Comparison of ENCODE assay signal across 26 cellular contexts in genomic region chr13:25455146-25455545, GRCh38.
A peak's percentile ranks its signal among the peaks of the same experiment; 100 is the strongest.
DNase-seq lines count a peak whose midpoint lies in the region; ATAC-seq, FAIRE-seq and TF ChIP-seq lines count a peak whose summit lies in the region.
"Had no signal": no experiment of that assay in that cellular context is flagged by ENCODE, and none has a peak within 500 bp of the region (broad histone marks: within the 10 kb centered on the region; RNA-seq: fewer than 3 reads in every experiment).

No MANE protein-coding gene starts in this region.

- ATAC-seq in HG02759 (IDR thresholded peaks at IDR 0.05; ENCODE audit: unreplicated experiment) (no peak), omental fat pad (ENCODE audit: low FRiP score) (no peak), GM21529 (IDR thresholded peaks at IDR 0.05; ENCODE audit: unreplicated experiment) (no peak)
- ATAC-seq: A549, K562, SK-N-SH treated with all-trans-retinoic acid at 6 μM for 48 hours had no signal

- H3K27me3 ChIP-seq in bronchial epithelial cell (ENCODE audit: control insufficient read depth, insufficient read depth, low read length), result no peaks in the 10 kb centered on the region
- H3K27me3 ChIP-seq: BLaER1, Peyer's patch, uterus had no signal

- no peak for TF ChIP-seq CTCF in bronchial epithelial cell (IDR thresholded peaks at IDR 0.05; ENCODE audit: insufficient read depth, low read length, severe bottlenecking)
- no peak for TF ChIP-seq CTCF in omental fat pad (IDR thresholded peaks at IDR 0.05)

- no peak overlapping the region for H3K4me3 ChIP-seq in bronchial epithelial cell (ENCODE audit: low read depth, low read length)
- H3K4me3 ChIP-seq: A549, BLaER1, K562, Peyer's patch, spleen, uterus had no signal

- no peak for FAIRE-seq in bronchial epithelial cell (lab: Jason Lieb, UNC)
- FAIRE-seq: A549, frontal cortex, G401.6, K562 had no signal

- DNase-seq in NCI-H345 (lab: John Stamatoyannopoulos, UW) (peak; percentile 26), NCI-H345 treated with DMSO at 0.1 percent for 48 hours (lab: John Stamatoyannopoulos, UW; ENCODE audit: unreplicated experiment) (no peak), NCI-H2227 (lab: John Stamatoyannopoulos, UW; ENCODE audit: unreplicated experiment) (peak; percentile 4), bronchial epithelial cell (ENCODE audit: low read depth) (peak; percentile 73), omental fat pad (ENCODE audit: low spot score) (no peak)
- DNase-seq in stimulated activated CD4-positive, alpha-beta T cell treated with anti-CD3 and anti-CD28 coated beads, Interleukin-12 subunit alpha, Interleukin-12 subunit beta, amount 100 ng/mL, for 4 hours, result no peak
- DNase-seq: activated CD4-positive, alpha-beta memory T cell treated with anti-CD3 and anti-CD28 coated beads, Interleukin-2, amount 10 ng/mL, durations not matched to agents 7 days and 5 days; activated CD4-positive, CD25-positive, alpha-beta regulatory T cell; activated naive CD4-positive, alpha-beta T cell; Caco-2; central memory CD4-positive, alpha-beta T cell; islet precursor cell; NCI-H446 treated with DMSO at 0.1 percent for 48 hours; NK-92 treated with Interleukin-12 subunit alpha and Interleukin-12 subunit beta, amount 100 ng/mL, for 24 hours; Peyer's patch; spleen; stimulated activated CD4-positive, alpha-beta T cell treated with anti-CD3 and anti-CD28 coated beads, Interleukin-4, amount 100 ng/mL, for 4 hours; uterus had no signal

- H3K36me3 ChIP-seq in bronchial epithelial cell (ENCODE audit: control insufficient read depth, insufficient read depth, low read length), result no peaks in the 10 kb centered on the region
- H3K36me3 ChIP-seq: BLaER1, Peyer's patch, spleen, uterus had no signal

Comparison
In these comparisons a context has a peak if more than half of its experiments do, and no peak if none do; other contexts are left out.
1. DNase-seq: peak in NCI-H345 (single experiment), NCI-H2227 (single experiment) and bronchial epithelial cell (single experiment); none in NCI-H345 treated with DMSO at 0.1 percent for 48 hours (single experiment), stimulated activated CD4-positive, alpha-beta T cell treated with anti-CD3 and anti-CD28 coated beads, Interleukin-12 subunit alpha, Interleukin-12 subunit beta, amount 100 ng/mL, for 4 hours (single experiment) and omental fat pad (single experiment).